1 cellular context compared by ENCODE assay signal in genomic region chr11:19712281-19713220, GRCh38.
TF ChIP-seq lines count a peak whose summit lies in the region.

A gene with protein sequence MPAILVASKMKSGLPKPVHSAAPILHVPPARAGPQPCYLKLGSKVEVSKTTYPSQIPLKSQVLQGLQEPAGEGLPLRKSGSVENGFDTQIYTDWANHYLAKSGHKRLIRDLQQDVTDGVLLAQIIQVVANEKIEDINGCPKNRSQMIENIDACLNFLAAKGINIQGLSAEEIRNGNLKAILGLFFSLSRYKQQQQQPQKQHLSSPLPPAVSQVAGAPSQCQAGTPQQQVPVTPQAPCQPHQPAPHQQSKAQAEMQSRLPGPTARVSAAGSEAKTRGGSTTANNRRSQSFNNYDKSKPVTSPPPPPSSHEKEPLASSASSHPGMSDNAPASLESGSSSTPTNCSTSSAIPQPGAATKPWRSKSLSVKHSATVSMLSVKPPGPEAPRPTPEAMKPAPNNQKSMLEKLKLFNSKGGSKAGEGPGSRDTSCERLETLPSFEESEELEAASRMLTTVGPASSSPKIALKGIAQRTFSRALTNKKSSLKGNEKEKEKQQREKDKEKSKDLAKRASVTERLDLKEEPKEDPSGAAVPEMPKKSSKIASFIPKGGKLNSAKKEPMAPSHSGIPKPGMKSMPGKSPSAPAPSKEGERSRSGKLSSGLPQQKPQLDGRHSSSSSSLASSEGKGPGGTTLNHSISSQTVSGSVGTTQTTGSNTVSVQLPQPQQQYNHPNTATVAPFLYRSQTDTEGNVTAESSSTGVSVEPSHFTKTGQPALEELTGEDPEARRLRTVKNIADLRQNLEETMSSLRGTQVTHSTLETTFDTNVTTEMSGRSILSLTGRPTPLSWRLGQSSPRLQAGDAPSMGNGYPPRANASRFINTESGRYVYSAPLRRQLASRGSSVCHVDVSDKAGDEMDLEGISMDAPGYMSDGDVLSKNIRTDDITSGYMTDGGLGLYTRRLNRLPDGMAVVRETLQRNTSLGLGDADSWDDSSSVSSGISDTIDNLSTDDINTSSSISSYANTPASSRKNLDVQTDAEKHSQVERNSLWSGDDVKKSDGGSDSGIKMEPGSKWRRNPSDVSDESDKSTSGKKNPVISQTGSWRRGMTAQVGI (N-terminal part only) (plus strand): TSS chr11:19712837. CDS start chr11:19713696, 859 bp downstream.

TF ChIP-seq in HEK293, 187 proteins besides CTCF, POLR2A, EP300 and RAD21 (continued from another document and continues in another):
- TF ChIP-seq KLF7 (tag by site-specific recombination; IDR thresholded peaks at IDR 0.05; ENCODE audit: borderline replicate concordance): peak; percentile 54; the same call in 1 of the 2 replicates
- TF ChIP-seq ZNF837 (tag by site-specific recombination; IDR thresholded peaks at IDR 0.05): no peak
- no peak for TF ChIP-seq ZNF521 (tag by site-specific recombination; IDR thresholded peaks at IDR 0.05)
- TF ChIP-seq ZNF280C (tag by site-specific recombination; IDR thresholded peaks at IDR 0.05): no peak
- no peak for TF ChIP-seq ZNF274 (IDR thresholded peaks at IDR 0.05; ENCODE audit: low read length)
- no peak for TF ChIP-seq ZNF274 (tag by site-specific recombination; IDR thresholded peaks at IDR 0.05; ENCODE audit: borderline replicate concordance)
- no peak; the same call in 1 of the 2 replicates for TF ChIP-seq KLF9 (tag by site-specific recombination; IDR thresholded peaks at IDR 0.05; ENCODE audit: low read depth)
- no peak for TF ChIP-seq ZNF677 (tag by site-specific recombination; IDR thresholded peaks at IDR 0.05)
- TF ChIP-seq ZNF16 (tag by site-specific recombination; IDR thresholded peaks at IDR 0.05; ENCODE audit: low read depth): no peak
- no peak for TF ChIP-seq MEIS1 (CRISPR knock-in tag; IDR thresholded peaks at IDR 0.05; ENCODE audit: borderline replicate concordance)
- peak; percentile 87 for TF ChIP-seq PRDM10 (tag by site-specific recombination; IDR thresholded peaks at IDR 0.05)
- TF ChIP-seq PBX3 (CRISPR knock-in tag; IDR thresholded peaks at IDR 0.05): peak; percentile 80
- no peak for TF ChIP-seq ZNF248 (tag by site-specific recombination; IDR thresholded peaks at IDR 0.05)
- no peak for TF ChIP-seq PRDM1 (tag by site-specific recombination; IDR thresholded peaks at IDR 0.05)
- no peak for TF ChIP-seq YY2 (tag by site-specific recombination; IDR thresholded peaks at IDR 0.05)
- TF ChIP-seq ZNF670 (tag by site-specific recombination; IDR thresholded peaks at IDR 0.05; ENCODE audit: low read depth): no peak
- TF ChIP-seq ZNF426 (tag by site-specific recombination; IDR thresholded peaks at IDR 0.05): no peak
- peak; percentile 33; the same call in 1 of the 2 replicates for TF ChIP-seq ZNF639 (tag by site-specific recombination; IDR thresholded peaks at IDR 0.05)
- no peak for TF ChIP-seq ZFP3 (tag by site-specific recombination; IDR thresholded peaks at IDR 0.05; ENCODE audit: low read depth)
- no peak for TF ChIP-seq ZNF211 (tag by site-specific recombination; IDR thresholded peaks at IDR 0.05; ENCODE audit: low read depth)
- TF ChIP-seq ZNF629 (tag by site-specific recombination; IDR thresholded peaks at IDR 0.05): peak; percentile 67
- TF ChIP-seq ZFP37 (tag by site-specific recombination; IDR thresholded peaks at IDR 0.05): peak; percentile 70
- no peak for TF ChIP-seq ATF2 (tag by site-specific recombination; IDR thresholded peaks at IDR 0.05; ENCODE audit: low read depth)
- peak; percentile 76 for TF ChIP-seq ZNF2 (tag by site-specific recombination; IDR thresholded peaks at IDR 0.05)
- no peak for TF ChIP-seq ZNF239 (tag by site-specific recombination; IDR thresholded peaks at IDR 0.05)
- TF ChIP-seq SP3 (tag by site-specific recombination; IDR thresholded peaks at IDR 0.05): peak; percentile 63
- TF ChIP-seq ZNF654 (tag by site-specific recombination; IDR thresholded peaks at IDR 0.05; ENCODE audit: low read depth): no peak
- TF ChIP-seq ZNF366 (tag by site-specific recombination; conservative IDR thresholded peaks at IDR 0.05): no peak
- TF ChIP-seq, protein P1, sequence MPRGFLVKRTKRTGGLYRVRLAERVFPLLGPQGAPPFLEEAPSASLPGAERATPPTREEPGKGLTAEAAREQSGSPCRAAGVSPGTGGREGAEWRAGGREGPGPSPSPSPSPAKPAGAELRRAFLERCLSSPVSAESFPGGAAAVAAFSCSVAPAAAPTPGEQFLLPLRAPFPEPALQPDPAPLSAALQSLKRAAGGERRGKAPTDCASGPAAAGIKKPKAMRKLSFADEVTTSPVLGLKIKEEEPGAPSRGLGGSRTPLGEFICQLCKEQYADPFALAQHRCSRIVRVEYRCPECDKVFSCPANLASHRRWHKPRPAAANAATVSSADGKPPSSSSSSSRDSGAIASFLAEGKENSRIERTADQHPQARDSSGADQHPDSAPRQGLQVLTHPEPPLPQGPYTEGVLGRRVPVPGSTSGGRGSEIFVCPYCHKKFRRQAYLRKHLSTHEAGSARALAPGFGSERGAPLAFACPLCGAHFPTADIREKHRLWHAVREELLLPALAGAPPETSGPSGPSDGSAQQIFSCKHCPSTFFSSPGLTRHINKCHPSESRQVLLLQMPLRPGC (tag by site-specific recombination; IDR thresholded peaks at IDR 0.05): peak; percentile 57; the same call in 1 of the 2 replicates
- 0 out of 2 replicates have a peak, but pooled peaks have one; percentile 42 for TF ChIP-seq BCL11A (tag by site-specific recombination; IDR thresholded peaks at IDR 0.05; ENCODE audit: low read depth)
- no peak for TF ChIP-seq HOXC10 (CRISPR knock-in tag; IDR thresholded peaks at IDR 0.05)
- no peak for TF ChIP-seq SETDB1 (IDR thresholded peaks at IDR 0.05; ENCODE audit: insufficient read length, low read length)
- no peak for TF ChIP-seq ZNF221 (tag by site-specific recombination; IDR thresholded peaks at IDR 0.05; ENCODE audit: borderline replicate concordance)
- TF ChIP-seq ZBTB44 (tag by site-specific recombination; IDR thresholded peaks at IDR 0.05): no peak
- TF ChIP-seq SCRT2 (tag by site-specific recombination; IDR thresholded peaks at IDR 0.05): no peak
- no peak for TF ChIP-seq ZNF785 (tag by site-specific recombination; IDR thresholded peaks at IDR 0.05)
- TF ChIP-seq IKZF3 (tag by site-specific recombination; IDR thresholded peaks at IDR 0.05): peak; percentile 26; the same call in 1 of the 2 replicates
- TF ChIP-seq ZSCAN18 (tag by site-specific recombination; IDR thresholded peaks at IDR 0.05): no peak
